18 cellular contexts compared by ENCODE assay signal in genomic region chr10:79287973-79288715, GRCh38. TPM values are rescaled to one million over a fixed set of nuclear protein-coding genes. Genes with fewer than 3 reads are reported as not detected.
DNase-seq lines count a peak whose midpoint lies in the region; ATAC-seq and TF ChIP-seq lines count a peak whose summit lies in the region.
"Had no signal": no experiment of that assay in that cellular context is flagged by ENCODE, and none has a peak within 500 bp of the region (broad histone marks: within the 10 kb centered on the region; RNA-seq: fewer than 3 reads in every experiment).

No MANE protein-coding gene starts in this region.

- intact Hi-C loops in activated B cell treated with CpG ODN at 0.5 μM for 24 hours (cut with micrococcal nuclease), result loop anchor here (2.0 to 5.0 kb wide), 5 partner anchors 159 to 909 kb away; partner anchors contain the start of genes ZCCHC24 and ZMIZ1

- no peak overlapping the region for H3K27ac ChIP-seq in CD4-positive, CD25-positive, alpha-beta regulatory T cell (ENCODE audit: insufficient read depth, low read length, poor library complexity, severe bottlenecking)
- H3K27ac ChIP-seq: brain microvascular endothelial cell had no signal

- ATAC-seq in CD4-positive, CD25-positive, alpha-beta regulatory T cell (ENCODE audit: low read depth in 2 of 2), result no peak
- ATAC-seq in activated B cell treated with CpG ODN at 0.5 μM for 24 hours (ENCODE audit: low read depth) (no peak), GM19023 (IDR thresholded peaks at IDR 0.05; ENCODE audit: unreplicated experiment) (no peak)
- ATAC-seq in stimulated activated effector memory CD8-positive, alpha-beta T cell treated with anti-CD3 and anti-CD28 coated beads, Interleukin-12 subunit alpha, Interleukin-12 subunit beta, amount 100 ng/mL, for 72 hours, result no peak
- ATAC-seq in activated T-cell treated with anti-CD3 and anti-CD28 coated beads, Interleukin-2, amount 50 U/mL, for 4 hours, result no peak
- ATAC-seq: left lung, right cardiac atrium had no signal

- H3K9me3 Mint-ChIP-seq in CD4-positive, CD25-positive, alpha-beta regulatory T cell, result no peaks in the 10 kb centered on the region
- H3K9me3 Mint-ChIP-seq in activated B cell treated with CpG ODN at 0.5 μM for 24 hours, result no peaks in the 10 kb centered on the region
- peaks cover 39% of the 10 kb centered on the region for H3K9me3 Mint-ChIP-seq in glutamatergic neuron (ENCODE audit: unreplicated experiment)
- H3K9me3 Mint-ChIP-seq in stimulated activated effector memory CD8-positive, alpha-beta T cell treated with anti-CD3 and anti-CD28 coated beads, Interleukin-12 subunit alpha, Interleukin-12 subunit beta, amount 100 ng/mL, for 72 hours, result no peaks in the 10 kb centered on the region
- H3K9me3 Mint-ChIP-seq in activated T-cell treated with anti-CD3 and anti-CD28 coated beads, Interleukin-2, amount 50 U/mL, for 4 hours, result no peaks in the 10 kb centered on the region
- H3K9me3 Mint-ChIP-seq: activated naive CD4-positive, alpha-beta T cell treated with anti-CD3 and anti-CD28 coated beads, Interleukin-2, amount 10 ng/mL, durations not matched to agents 7 days and 5 days had no signal

- no peaks in the 10 kb centered on the region for H3K9me3 ChIP-seq in CD4-positive, CD25-positive, alpha-beta regulatory T cell (ENCODE audit: control insufficient read depth in 2 of 2, low read length in 2 of 2)
- H3K9me3 ChIP-seq: BE2C, left lung, Peyer's patch had no signal

- H3K36me3 Mint-ChIP-seq in CD4-positive, CD25-positive, alpha-beta regulatory T cell, result peaks cover 4% of the 10 kb centered on the region
- peaks cover 37% of the 10 kb centered on the region for H3K36me3 Mint-ChIP-seq in activated B cell treated with CpG ODN at 0.5 μM for 24 hours (ENCODE audit: low read depth)
- H3K36me3 Mint-ChIP-seq in glutamatergic neuron (ENCODE audit: unreplicated experiment), result peaks cover 4% of the 10 kb centered on the region
- H3K36me3 Mint-ChIP-seq in stimulated activated effector memory CD8-positive, alpha-beta T cell treated with anti-CD3 and anti-CD28 coated beads, Interleukin-12 subunit alpha, Interleukin-12 subunit beta, amount 100 ng/mL, for 72 hours, result peaks cover 80% of the 10 kb centered on the region
- H3K36me3 Mint-ChIP-seq in activated T-cell treated with anti-CD3 and anti-CD28 coated beads, Interleukin-2, amount 50 U/mL, for 4 hours (ENCODE audit: insufficient read depth), result peaks cover 18% of the 10 kb centered on the region

- H3K27ac Mint-ChIP-seq in CD4-positive, CD25-positive, alpha-beta regulatory T cell, result peak overlapping the region; percentile 80 to 96 (median 94)
- H3K27ac Mint-ChIP-seq in activated B cell treated with CpG ODN at 0.5 μM for 24 hours, result peak overlapping the region; percentile 97
- peak overlapping the region; percentile 88 for H3K27ac Mint-ChIP-seq in glutamatergic neuron (ENCODE audit: unreplicated experiment)
- peak overlapping the region; percentile 94 for H3K27ac Mint-ChIP-seq in stimulated activated effector memory CD8-positive, alpha-beta T cell treated with anti-CD3 and anti-CD28 coated beads, Interleukin-12 subunit alpha, Interleukin-12 subunit beta, amount 100 ng/mL, for 72 hours

- no peaks in the 10 kb centered on the region for H3K27me3 ChIP-seq in CD4-positive, CD25-positive, alpha-beta regulatory T cell (ENCODE audit: control insufficient read depth, insufficient read depth, low read length)
- H3K27me3 ChIP-seq: BE2C, brain microvascular endothelial cell, left lung, Peyer's patch had no signal

- no peak for TF ChIP-seq CTCF in activated B cell treated with CpG ODN at 0.5 μM for 24 hours (IDR thresholded peaks at IDR 0.05)
- TF ChIP-seq CTCF in glutamatergic neuron (IDR thresholded peaks at IDR 0.05; ENCODE audit: partially characterized antibody, unreplicated experiment), result no peak

- POLR2A ChIA-PET in activated B cell treated with CpG ODN at 0.5 μM for 24 hours (lab: Charles Lee), result interaction anchor here (0.6 to 12.9 kb wide), 5 partner anchors 17 to 41 kb away, joined by 3 to 350 read pairs (median 37); no protein-coding TSS in a partner anchor

- peak overlapping the region in 2 of 4 donors; percentile 18 to 35 for H3K4me3 Mint-ChIP-seq in CD4-positive, CD25-positive, alpha-beta regulatory T cell
- no peak overlapping the region for H3K4me3 Mint-ChIP-seq in activated B cell treated with CpG ODN at 0.5 μM for 24 hours
- no peak overlapping the region for H3K4me3 Mint-ChIP-seq in glutamatergic neuron (ENCODE audit: unreplicated experiment)
- no peak overlapping the region for H3K4me3 Mint-ChIP-seq in stimulated activated effector memory CD8-positive, alpha-beta T cell treated with anti-CD3 and anti-CD28 coated beads, Interleukin-12 subunit alpha, Interleukin-12 subunit beta, amount 100 ng/mL, for 72 hours
- no peak overlapping the region for H3K4me3 Mint-ChIP-seq in activated T-cell treated with anti-CD3 and anti-CD28 coated beads, Interleukin-2, amount 50 U/mL, for 4 hours

- H3K4me1 ChIP-seq in CD4-positive, CD25-positive, alpha-beta regulatory T cell (ENCODE audit: control insufficient read depth, insufficient read depth, low read length, poor library complexity, severe bottlenecking), result peaks cover 48% of the 10 kb centered on the region

- peaks cover 12 to 71% (median 46%) of the 10 kb centered on the region in 4 donors for H3K4me1 Mint-ChIP-seq in CD4-positive, CD25-positive, alpha-beta regulatory T cell
- H3K4me1 Mint-ChIP-seq in activated B cell treated with CpG ODN at 0.5 μM for 24 hours (peaks cover 74% of the 10 kb centered on the region), glutamatergic neuron (ENCODE audit: low read depth, unreplicated experiment) (peaks cover 31% of the 10 kb centered on the region)
- H3K4me1 Mint-ChIP-seq in stimulated activated effector memory CD8-positive, alpha-beta T cell treated with anti-CD3 and anti-CD28 coated beads, Interleukin-12 subunit alpha, Interleukin-12 subunit beta, amount 100 ng/mL, for 72 hours, result peaks cover 95% of the 10 kb centered on the region
- peaks cover 44% of the 10 kb centered on the region for H3K4me1 Mint-ChIP-seq in activated T-cell treated with anti-CD3 and anti-CD28 coated beads, Interleukin-2, amount 50 U/mL, for 4 hours (ENCODE audit: low read depth)

- DNase-seq in CD4-positive, CD25-positive, alpha-beta regulatory T cell, result peak in 1 of 3 donors; percentile 14
- DNase-seq in activated B cell treated with CpG ODN at 0.5 μM for 24 hours (no peak), glutamatergic neuron (no peak), AG20443 (ENCODE audit: low spot score) (no peak)
- DNase-seq in stimulated activated effector memory CD8-positive, alpha-beta T cell treated with anti-CD3 and anti-CD28 coated beads, Interleukin-12 subunit alpha, Interleukin-12 subunit beta, amount 100 ng/mL, for 72 hours (ENCODE audit: low spot score in 2 of 2), result no peak
- DNase-seq in activated T-cell treated with anti-CD3 and anti-CD28 coated beads, Interleukin-2, amount 50 U/mL, for 4 hours, result no peak
- DNase-seq: activated naive CD4-positive, alpha-beta T cell treated with anti-CD3 and anti-CD28 coated beads, Interleukin-2, amount 10 ng/mL, durations not matched to agents 7 days and 5 days; BE2C; brain microvascular endothelial cell; effector CD4-positive, alpha-beta T cell; left lung; MV-4-11; NCI-H2107; NCI-H748 treated with DMSO at 0.1 percent for 48 hours; Peyer's patch; right cardiac atrium; stimulated activated CD4-positive, alpha-beta T cell treated with anti-CD3 and anti-CD28 coated beads, Interleukin-2, amount 100 ng/mL, for 24 hours had no signal

- no peaks in the 10 kb centered on the region for H3K27me3 Mint-ChIP-seq in CD4-positive, CD25-positive, alpha-beta regulatory T cell
- H3K27me3 Mint-ChIP-seq in activated B cell treated with CpG ODN at 0.5 μM for 24 hours (no peaks in the 10 kb centered on the region), glutamatergic neuron (ENCODE audit: unreplicated experiment) (peaks cover 32% of the 10 kb centered on the region)
- no peaks in the 10 kb centered on the region for H3K27me3 Mint-ChIP-seq in activated T-cell treated with anti-CD3 and anti-CD28 coated beads, Interleukin-2, amount 50 U/mL, for 4 hours (ENCODE audit: low read depth)
- H3K27me3 Mint-ChIP-seq: activated naive CD4-positive, alpha-beta T cell treated with anti-CD3 and anti-CD28 coated beads, Interleukin-2, amount 10 ng/mL, durations not matched to agents 7 days and 5 days had no signal

- CTCF ChIA-PET in activated B cell treated with CpG ODN at 0.5 μM for 24 hours (lab: Charles Lee), result interaction anchor here (0.7 kb wide), 1 partner anchor 56 kb away, joined by 3 read pairs; no protein-coding TSS in a partner anchor

- no peak overlapping the region for H3K4me3 ChIP-seq in CD4-positive, CD25-positive, alpha-beta regulatory T cell (ENCODE audit: low read depth, low read length)
- H3K4me3 ChIP-seq: left lung, Peyer's patch had no signal

- peaks cover 3% of the 10 kb centered on the region for H3K36me3 ChIP-seq in CD4-positive, CD25-positive, alpha-beta regulatory T cell (ENCODE audit: control insufficient read depth, insufficient read depth, low read length)

RNA-seq across cellular contexts. Expression of gene PPIF, which starts 59.1 kb away (rescaled TPM):
- total RNA-seq in CD4-positive, CD25-positive, alpha-beta regulatory T cell, result 60.2 TPM
- polyA plus RNA-seq in CD4-positive, CD25-positive, alpha-beta regulatory T cell, result 10 to 100 TPM; 15.5 to 18.6 (median 17.2) TPM
- total RNA-seq in activated B cell treated with CpG ODN at 0.5 μM for 24 hours, result 68.2 and 72.5 TPM in 2 replicates
- total RNA-seq in glutamatergic neuron (ENCODE audit: unreplicated experiment), result 24.2 TPM
- total RNA-seq in activated T-cell treated with anti-CD3 and anti-CD28 coated beads, Interleukin-2, amount 50 U/mL, for 4 hours, result 100 to 1,000 TPM; 199 to 232 (median 203) TPM
